In genomic region chr21:45506836-45507522, GRCh38 we compare ENCODE assay signal across 18 cellular contexts. TPM values are rescaled to one million over a fixed set of nuclear protein-coding genes. Genes with fewer than 3 reads are reported as not detected.
DNase-seq lines count a peak whose midpoint lies in the region; ATAC-seq and TF ChIP-seq lines count a peak whose summit lies in the region.
"Had no signal": no experiment of that assay in that cellular context is flagged by ENCODE, and none has a peak within 500 bp of the region (broad histone marks: within the 10 kb centered on the region; RNA-seq: fewer than 3 reads in every experiment).

No MANE protein-coding gene starts in this region.

- ATAC-seq in Right ventricle myocardium superior (ENCODE audit: poor library complexity) (no peak), right lobe of liver (peak in 1 of 4 donors; percentile 1), upper lobe of right lung (no peak), GM18909 (IDR thresholded peaks at IDR 0.05; ENCODE audit: poor library complexity, unreplicated experiment) (no peak)

- WGBS in right lobe of liver (ENCODE audit: insufficient coverage, low coverage, low lambda C conversion rate, missing lambda C conversion rate): 49% methylated on average over 3 of the region's 13 CpGs

- no peak overlapping the region for H3K4me3 Mint-ChIP-seq in chondrocyte (ENCODE audit: unreplicated experiment)
- H3K4me3 Mint-ChIP-seq: CD4-positive, CD25-positive, alpha-beta regulatory T cell had no signal

- in situ Hi-C loops in GM13977 (cut with MboI; ENCODE audit: low pct_unique_long_range_greater_than_20kb, low sequenced_read_pairs, unreplicated experiment): no loop called here

- no peaks in the 10 kb centered on the region for H3K27me3 ChIP-seq in right atrium auricular region
- H3K27me3 ChIP-seq in right lobe of liver: no peaks in the 10 kb centered on the region
- no peaks in the 10 kb centered on the region for H3K27me3 ChIP-seq in upper lobe of right lung

- DNase-seq in Right ventricle myocardium superior: peak; percentile 30
- no peak for DNase-seq in right atrium auricular region (ENCODE audit: low spot score)
- peak; percentile 59 for DNase-seq in chondrocyte (ENCODE audit: low spot score)
- DNase-seq in right lobe of liver: peak; percentile 27 to 63 (median 56)
- peak; percentile 47 for DNase-seq in upper lobe of right lung
- no peak for DNase-seq in GM13977 (ENCODE audit: low spot score)
- DNase-seq in NCI-H187 (lab: John Stamatoyannopoulos, UW): no peak
- DNase-seq: activated effector memory CD4-positive, alpha-beta T cell treated with Interleukin-2 at 50 U/mL for 16 hours; CD4-positive, CD25-positive, alpha-beta regulatory T cell; GM23248; MV-4-11; NCI-H2081; retina; SHP77; stimulated activated CD4-positive, alpha-beta T cell treated with anti-CD3 and anti-CD28 coated beads, Interleukin-15, amount 100 ng/mL, for 24 hours; SW 1271 had no signal

- peaks cover 20% of the 10 kb centered on the region for H3K36me3 Mint-ChIP-seq in chondrocyte (ENCODE audit: low read depth)
- H3K36me3 Mint-ChIP-seq: CD4-positive, CD25-positive, alpha-beta regulatory T cell had no signal

- no peak overlapping the region for H3K4me3 ChIP-seq in right atrium auricular region
- no peak overlapping the region for H3K4me3 ChIP-seq in right lobe of liver
- H3K4me3 ChIP-seq in upper lobe of right lung: no peak overlapping the region
- H3K4me3 ChIP-seq: GM23248 had no signal

- no peaks in the 10 kb centered on the region for H3K9me3 Mint-ChIP-seq in chondrocyte (ENCODE audit: low read depth)
- H3K9me3 Mint-ChIP-seq: CD4-positive, CD25-positive, alpha-beta regulatory T cell had no signal

- H3K4me1 ChIP-seq in right atrium auricular region: no peaks in the 10 kb centered on the region
- H3K4me1 ChIP-seq in right lobe of liver: peaks cover 0 to 18% (median 5%) of the 10 kb centered on the region in 4 donors
- H3K4me1 ChIP-seq in upper lobe of right lung: no peaks in the 10 kb centered on the region

- H3K9me3 ChIP-seq in right atrium auricular region: no peaks in the 10 kb centered on the region
- no peaks in the 10 kb centered on the region for H3K9me3 ChIP-seq in right lobe of liver
- no peaks in the 10 kb centered on the region for H3K9me3 ChIP-seq in upper lobe of right lung

- intact Hi-C loops in Right ventricle myocardium superior (cut with DNase I): no loop called here
- intact Hi-C loops in right lobe of liver (cut with DNase I): no loop called here
- intact Hi-C loops in upper lobe of right lung (cut with DNase I): no loop called here

- no peak for TF ChIP-seq CTCF in right atrium auricular region (IDR thresholded peaks at IDR 0.05)
- TF ChIP-seq CTCF in chondrocyte (IDR thresholded peaks at IDR 0.05): no peak
- no peak for TF ChIP-seq CTCF in right lobe of liver (IDR thresholded peaks at IDR 0.05)
- TF ChIP-seq CTCF in upper lobe of right lung (IDR thresholded peaks at IDR 0.05): no peak
- no peak for TF ChIP-seq CTCF in GM13977 (IDR thresholded peaks at IDR 0.05; ENCODE audit: extremely low read depth, insufficient read depth, missing control alignments)

- no peak for TF ChIP-seq POLR2A in right lobe of liver (IDR thresholded peaks at IDR 0.05)

- H3K27ac Mint-ChIP-seq in chondrocyte (ENCODE audit: unreplicated experiment): peak overlapping the region; percentile 12
- H3K27ac Mint-ChIP-seq: CD4-positive, CD25-positive, alpha-beta regulatory T cell had no signal

- H3K27me3 Mint-ChIP-seq in chondrocyte (ENCODE audit: low read depth): no peaks in the 10 kb centered on the region
- H3K27me3 Mint-ChIP-seq: CD4-positive, CD25-positive, alpha-beta regulatory T cell had no signal

- H3K36me3 ChIP-seq in right atrium auricular region: peaks cover 7% of the 10 kb centered on the region
- peaks cover 0 to 27% (median 14%) of the 10 kb centered on the region in 4 donors for H3K36me3 ChIP-seq in right lobe of liver
- H3K36me3 ChIP-seq in upper lobe of right lung: no peaks in the 10 kb centered on the region

- H3K27ac ChIP-seq in right atrium auricular region (no peak overlapping the region), right lobe of liver (no peak overlapping the region), upper lobe of right lung (no peak overlapping the region)
- H3K27ac ChIP-seq: GM23248, KMS-11 had no signal

- H3K4me1 Mint-ChIP-seq in chondrocyte (ENCODE audit: low read depth): no peaks in the 10 kb centered on the region

RNA-seq across cellular contexts. Expression of gene SLC19A1, which starts 35.3 kb away (rescaled TPM):
- total RNA-seq in Right ventricle myocardium superior (6.9 TPM), right atrium auricular region (1 to 10 TPM; 2.2 to 5.3 TPM), chondrocyte (6.5 to 12.7 TPM (median 7.8 TPM) in 3 replicates), right lobe of liver (10 to 100 TPM in 4 of 6 experiments, 1 to 10 TPM in 2; 4.5 to 24.5 (median 15.7) TPM), upper lobe of right lung (39.3 TPM)

Comparison
In these comparisons a context has a peak if more than half of its experiments do, and no peak if none do; other contexts are left out.
1. DNase-seq: peak in Right ventricle myocardium superior (single experiment), chondrocyte (single experiment), right lobe of liver (3 of 3) and upper lobe of right lung (single experiment); none in right atrium auricular region (single experiment), GM13977 (single experiment) and NCI-H187 (0 of 2).